ENCODE assay signal across 1 cellular context in genomic region chr6:43953794-43954310, GRCh38.
A peak's percentile ranks its signal among the peaks of the same experiment; 100 is the strongest.
TF ChIP-seq lines count a peak whose summit lies in the region.

No MANE protein-coding gene starts in this region.

TF ChIP-seq in HepG2, 621 proteins besides CTCF, POLR2A, EP300 and RAD21 (continued from another document):
- TF ChIP-seq, protein P1, sequence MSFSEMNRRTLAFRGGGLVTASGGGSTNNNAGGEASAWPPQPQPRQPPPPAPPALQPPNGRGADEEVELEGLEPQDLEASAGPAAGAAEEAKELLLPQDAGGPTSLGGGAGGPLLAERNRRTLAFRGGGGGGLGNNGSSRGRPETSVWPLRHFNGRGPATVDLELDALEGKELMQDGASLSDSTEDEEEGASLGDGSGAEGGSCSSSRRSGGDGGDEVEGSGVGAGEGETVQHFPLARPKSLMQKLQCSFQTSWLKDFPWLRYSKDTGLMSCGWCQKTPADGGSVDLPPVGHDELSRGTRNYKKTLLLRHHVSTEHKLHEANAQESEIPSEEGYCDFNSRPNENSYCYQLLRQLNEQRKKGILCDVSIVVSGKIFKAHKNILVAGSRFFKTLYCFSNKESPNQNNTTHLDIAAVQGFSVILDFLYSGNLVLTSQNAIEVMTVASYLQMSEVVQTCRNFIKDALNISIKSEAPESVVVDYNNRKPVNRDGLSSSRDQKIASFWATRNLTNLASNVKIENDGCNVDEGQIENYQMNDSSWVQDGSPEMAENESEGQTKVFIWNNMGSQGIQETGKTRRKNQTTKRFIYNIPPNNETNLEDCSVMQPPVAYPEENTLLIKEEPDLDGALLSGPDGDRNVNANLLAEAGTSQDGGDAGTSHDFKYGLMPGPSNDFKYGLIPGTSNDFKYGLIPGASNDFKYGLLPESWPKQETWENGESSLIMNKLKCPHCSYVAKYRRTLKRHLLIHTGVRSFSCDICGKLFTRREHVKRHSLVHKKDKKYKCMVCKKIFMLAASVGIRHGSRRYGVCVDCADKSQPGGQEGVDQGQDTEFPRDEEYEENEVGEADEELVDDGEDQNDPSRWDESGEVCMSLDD (CRISPR knock-in tag; IDR thresholded peaks at IDR 0.05; ENCODE audit: borderline replicate concordance): no peak
- TF ChIP-seq, protein P2, sequence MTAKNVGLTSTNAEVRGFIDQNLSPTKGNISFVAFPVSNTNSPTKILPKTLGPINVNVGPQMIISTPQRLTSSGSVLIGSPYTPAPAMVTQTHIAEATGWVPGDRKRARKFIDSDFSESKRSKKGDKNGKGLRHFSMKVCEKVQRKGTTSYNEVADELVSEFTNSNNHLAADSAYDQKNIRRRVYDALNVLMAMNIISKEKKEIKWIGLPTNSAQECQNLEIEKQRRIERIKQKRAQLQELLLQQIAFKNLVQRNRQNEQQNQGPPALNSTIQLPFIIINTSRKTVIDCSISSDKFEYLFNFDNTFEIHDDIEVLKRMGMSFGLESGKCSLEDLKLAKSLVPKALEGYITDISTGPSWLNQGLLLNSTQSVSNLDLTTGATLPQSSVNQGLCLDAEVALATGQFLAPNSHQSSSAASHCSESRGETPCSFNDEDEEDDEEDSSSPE (CRISPR knock-in tag; IDR thresholded peaks at IDR 0.05): no peak; the same call in 1 of the 2 replicates
- TF ChIP-seq KDM4B (CRISPR knock-in tag; IDR thresholded peaks at IDR 0.05) (no peak), ZNF383 (CRISPR knock-in tag; IDR thresholded peaks at IDR 0.05; ENCODE audit: borderline replicate concordance) (no peak), BCL6 (CRISPR knock-in tag; IDR thresholded peaks at IDR 0.05) (peak; percentile 75), EEA1 (CRISPR knock-in tag; IDR thresholded peaks at IDR 0.05; ENCODE audit: borderline replicate concordance) (peak; percentile 68), ZSCAN21 (CRISPR knock-in tag; IDR thresholded peaks at IDR 0.05; ENCODE audit: borderline replicate concordance) (peak; percentile 62), ZNF136 (CRISPR knock-in tag; IDR thresholded peaks at IDR 0.05; ENCODE audit: low read depth) (no peak; the same call in 1 of the 2 replicates), MIER2 (CRISPR knock-in tag; IDR thresholded peaks at IDR 0.05) (peak; percentile 73), ZNF720 (CRISPR knock-in tag; IDR thresholded peaks at IDR 0.05) (no peak), TBX3 (IDR thresholded peaks at IDR 0.05; ENCODE audit: borderline replicate concordance) (no peak), GZF1 (CRISPR knock-in tag; IDR thresholded peaks at IDR 0.05) (no peak; the same call in 1 of the 2 replicates), HINFP (CRISPR knock-in tag; IDR thresholded peaks at IDR 0.05; ENCODE audit: low read depth) (no peak), PAX8 (CRISPR knock-in tag; IDR thresholded peaks at IDR 0.05; ENCODE audit: borderline replicate concordance) (0 out of 2 replicates have a peak, but pooled peaks have one; percentile 25), ZNF326 (CRISPR knock-in tag; IDR thresholded peaks at IDR 0.05; ENCODE audit: borderline replicate concordance) (no peak)
- TF ChIP-seq, protein P3, sequence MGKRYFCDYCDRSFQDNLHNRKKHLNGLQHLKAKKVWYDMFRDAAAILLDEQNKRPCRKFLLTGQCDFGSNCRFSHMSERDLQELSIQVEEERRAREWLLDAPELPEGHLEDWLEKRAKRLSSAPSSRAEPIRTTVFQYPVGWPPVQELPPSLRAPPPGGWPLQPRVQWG (CRISPR knock-in tag; IDR thresholded peaks at IDR 0.05; ENCODE audit: borderline replicate concordance, low read depth): no peak
- TF ChIP-seq, protein P4, sequence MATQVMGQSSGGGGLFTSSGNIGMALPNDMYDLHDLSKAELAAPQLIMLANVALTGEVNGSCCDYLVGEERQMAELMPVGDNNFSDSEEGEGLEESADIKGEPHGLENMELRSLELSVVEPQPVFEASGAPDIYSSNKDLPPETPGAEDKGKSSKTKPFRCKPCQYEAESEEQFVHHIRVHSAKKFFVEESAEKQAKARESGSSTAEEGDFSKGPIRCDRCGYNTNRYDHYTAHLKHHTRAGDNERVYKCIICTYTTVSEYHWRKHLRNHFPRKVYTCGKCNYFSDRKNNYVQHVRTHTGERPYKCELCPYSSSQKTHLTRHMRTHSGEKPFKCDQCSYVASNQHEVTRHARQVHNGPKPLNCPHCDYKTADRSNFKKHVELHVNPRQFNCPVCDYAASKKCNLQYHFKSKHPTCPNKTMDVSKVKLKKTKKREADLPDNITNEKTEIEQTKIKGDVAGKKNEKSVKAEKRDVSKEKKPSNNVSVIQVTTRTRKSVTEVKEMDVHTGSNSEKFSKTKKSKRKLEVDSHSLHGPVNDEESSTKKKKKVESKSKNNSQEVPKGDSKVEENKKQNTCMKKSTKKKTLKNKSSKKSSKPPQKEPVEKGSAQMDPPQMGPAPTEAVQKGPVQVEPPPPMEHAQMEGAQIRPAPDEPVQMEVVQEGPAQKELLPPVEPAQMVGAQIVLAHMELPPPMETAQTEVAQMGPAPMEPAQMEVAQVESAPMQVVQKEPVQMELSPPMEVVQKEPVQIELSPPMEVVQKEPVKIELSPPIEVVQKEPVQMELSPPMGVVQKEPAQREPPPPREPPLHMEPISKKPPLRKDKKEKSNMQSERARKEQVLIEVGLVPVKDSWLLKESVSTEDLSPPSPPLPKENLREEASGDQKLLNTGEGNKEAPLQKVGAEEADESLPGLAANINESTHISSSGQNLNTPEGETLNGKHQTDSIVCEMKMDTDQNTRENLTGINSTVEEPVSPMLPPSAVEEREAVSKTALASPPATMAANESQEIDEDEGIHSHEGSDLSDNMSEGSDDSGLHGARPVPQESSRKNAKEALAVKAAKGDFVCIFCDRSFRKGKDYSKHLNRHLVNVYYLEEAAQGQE (IDR thresholded peaks at IDR 0.05; ENCODE audit: borderline replicate concordance in 1 of 2, low read depth in 1 of 2, low read length in 2 of 2): no peak
